Comparison of ENCODE assay signal across 1 cellular context in genomic region chr1:156958247-156958714, GRCh38.
TF ChIP-seq lines count a peak whose summit lies in the region.

No MANE protein-coding gene starts in this region.

TF ChIP-seq in K562, 482 proteins besides CTCF, POLR2A, EP300 and RAD21 (continued from another document):
- TF ChIP-seq HINFP (tag; conservative IDR thresholded peaks at IDR 0.05; ENCODE audit: low read depth) (no peak), MTA2 (IDR thresholded peaks at IDR 0.05; ENCODE audit: low read depth) (peak; percentile 91), SMARCA4 (IDR thresholded peaks at IDR 0.05) (peak; percentile 96), ETV6 (IDR thresholded peaks at IDR 0.05; ENCODE audit: borderline replicate concordance in 1 of 2, low read depth in 2 of 2, low read length in 1 of 2) (peak in 1 of 2 experiments; percentile 69; a peak in 1 of 4 replicates), ETV6 (CRISPR knock-in tag; IDR thresholded peaks at IDR 0.05; ENCODE audit: borderline replicate concordance) (no peak), TBL1XR1 (IDR thresholded peaks at IDR 0.05; ENCODE audit: low read length in 2 of 2) (peak; percentile 74 to 90; a peak in 3 of 4 replicates), NEUROD1 (IDR thresholded peaks at IDR 0.05; ENCODE audit: borderline replicate concordance, low read depth, low read length, partially characterized antibody) (peak; percentile 61), KLF16 (IDR thresholded peaks at IDR 0.05) (peak; percentile 99), ZNF263 (CRISPR knock-in tag; IDR thresholded peaks at IDR 0.05; ENCODE audit: borderline replicate concordance) (0 out of 2 replicates have a peak, but pooled peaks have one; percentile 23)
